ENCODE assay signal across 20 cellular contexts in the genomic region with DNA sequence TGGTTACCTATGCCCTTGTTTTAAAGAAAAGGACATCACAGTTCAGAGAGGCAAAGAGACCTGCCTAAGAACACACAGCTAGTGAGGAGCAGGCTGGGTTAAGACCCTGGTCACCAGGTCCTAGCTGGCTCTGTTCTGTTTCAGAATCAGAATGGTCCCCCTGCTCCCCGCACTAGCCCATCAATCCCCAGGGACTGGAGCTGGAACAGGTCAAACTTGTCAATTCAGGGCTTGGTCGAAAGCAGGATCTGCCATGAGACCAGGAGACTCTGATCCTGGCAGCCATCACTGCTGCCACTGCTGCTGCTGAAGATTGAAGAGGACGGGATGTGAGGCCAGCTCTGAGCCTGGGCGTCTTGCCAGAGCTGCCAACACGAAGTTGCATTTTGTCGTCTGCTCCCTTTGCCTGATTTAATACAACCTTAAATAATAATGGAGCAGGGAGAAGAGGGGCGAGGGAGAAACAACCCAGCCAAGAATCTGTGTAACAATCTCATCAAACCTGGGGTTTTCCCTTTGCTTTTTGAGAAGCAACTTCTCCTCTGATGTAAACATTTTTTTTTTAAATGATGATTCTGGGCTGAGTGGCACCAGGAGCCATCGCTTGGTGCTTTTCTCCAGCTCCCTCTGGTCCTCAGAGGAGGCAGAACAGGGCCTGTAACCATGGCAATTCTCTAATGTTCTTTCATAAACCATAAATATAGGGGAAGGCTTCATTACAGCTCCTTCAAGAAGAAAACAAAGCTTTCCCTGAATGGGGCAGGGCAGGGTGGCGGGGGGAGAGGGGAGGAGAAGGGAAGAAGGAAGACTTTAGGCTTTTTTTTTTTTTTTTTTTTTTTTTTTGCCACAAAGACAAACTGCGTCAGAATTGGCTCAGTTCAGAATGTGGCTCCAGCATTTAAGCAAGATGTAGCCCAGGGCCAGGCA.
DNase-seq lines count a peak whose midpoint lies in the region; ATAC-seq and TF ChIP-seq lines count a peak whose summit lies in the region.
"Had no signal": no experiment of that assay in that cellular context is flagged by ENCODE, and none has a peak within 500 bp of the region (broad histone marks: within the 10 kb centered on the region; RNA-seq: fewer than 3 reads in every experiment).

No MANE protein-coding gene starts in this region.

- no peak overlapping the region for H3K4me3 Mint-ChIP-seq in activated CD8-positive, alpha-beta T cell treated with anti-CD3 and anti-CD28 coated beads for 36 hours
- H3K4me3 Mint-ChIP-seq: stimulated activated memory B cell treated with anti-CD40 and anti-IgM and Interleukin-4, amounts not matched to agents 10 μg/mL and 1 μg/mL and 100 μg/mL, for 72 hours; type B pancreatic cell had no signal

- no peak for ATAC-seq in GM19023 (IDR thresholded peaks at IDR 0.05; ENCODE audit: unreplicated experiment)
- ATAC-seq in activated CD8-positive, alpha-beta T cell treated with anti-CD3 and anti-CD28 coated beads for 36 hours = no peak
- ATAC-seq: stimulated activated memory B cell treated with anti-CD40 and anti-IgM and Interleukin-4, amounts not matched to agents 10 μg/mL and 1 μg/mL and 100 μg/mL, for 72 hours had no signal

- no peak overlapping the region for H3K4me3 ChIP-seq in adrenal gland
- H3K4me3 ChIP-seq: BLaER1 treated with 17β-estradiol and CSF1 and Interleukin-3, amounts not matched to agents 10 nM and 100 nM; SJCRH30 had no signal

- TF ChIP-seq CTCF in adrenal gland (IDR thresholded peaks at IDR 0.05) = no peak
- TF ChIP-seq CTCF in activated CD8-positive, alpha-beta T cell treated with anti-CD3 and anti-CD28 coated beads for 36 hours (IDR thresholded peaks at IDR 0.05) = no peak

- H3K27ac ChIP-seq in adrenal gland = no peak overlapping the region
- H3K27ac ChIP-seq in temporal lobe (ENCODE audit: low read depth, low read length) = peak overlapping the region; percentile 80
- H3K27ac ChIP-seq: BLaER1 treated with 17β-estradiol and CSF1 and Interleukin-3, amounts not matched to agents 10 nM and 100 nM; SJCRH30 had no signal

- CTCF ChIA-PET in activated CD8-positive, alpha-beta T cell treated with anti-CD3 and anti-CD28 coated beads for 36 hours (lab: Charles Lee) = interaction anchor here (0.7 kb wide), 1 partner anchor 249 kb away, joined by 3 read pairs; no protein-coding TSS in a partner anchor

- intact Hi-C loops in adrenal gland (cut with DNase I) = no loop called here
- intact Hi-C loops in activated CD8-positive, alpha-beta T cell treated with anti-CD3 and anti-CD28 coated beads for 36 hours (cut with micrococcal nuclease) = no loop called here

- H3K9me3 ChIP-seq in adrenal gland (replicated peaks in 1 of 3) = no peaks in the 10 kb centered on the region
- H3K9me3 ChIP-seq: BLaER1 treated with 17β-estradiol and CSF1 and Interleukin-3, amounts not matched to agents 10 nM and 100 nM; SJCRH30 had no signal

- H3K9me3 Mint-ChIP-seq in activated CD8-positive, alpha-beta T cell treated with anti-CD3 and anti-CD28 coated beads for 36 hours = no peaks in the 10 kb centered on the region
- H3K9me3 Mint-ChIP-seq: stimulated activated memory B cell treated with anti-CD40 and anti-IgM and Interleukin-4, amounts not matched to agents 10 μg/mL and 1 μg/mL and 100 μg/mL, for 72 hours; type B pancreatic cell had no signal

- TF ChIP-seq POLR2A in adrenal gland (IDR thresholded peaks at IDR 0.05) = no peak

- H3K4me1 ChIP-seq in adrenal gland (replicated peaks in 1 of 2) = no peaks in the 10 kb centered on the region
- H3K4me1 ChIP-seq: BLaER1 treated with 17β-estradiol and CSF1 and Interleukin-3, amounts not matched to agents 10 nM and 100 nM; SJCRH30 had no signal

- H3K27me3 Mint-ChIP-seq in activated CD8-positive, alpha-beta T cell treated with anti-CD3 and anti-CD28 coated beads for 36 hours = peaks cover 3% of the 10 kb centered on the region

- H3K27me3 ChIP-seq in adrenal gland = peaks cover 3% of the 10 kb centered on the region
- H3K27me3 ChIP-seq: BLaER1 treated with 17β-estradiol and CSF1 and Interleukin-3, amounts not matched to agents 10 nM and 100 nM; SJCRH30 had no signal

- peak; percentile 3 for DNase-seq in DMS79 treated with DMSO at 0.1 percent for 48 hours (lab: John Stamatoyannopoulos, UW)
- no peak for DNase-seq in DMS79 (lab: John Stamatoyannopoulos, UW)
- DNase-seq in adrenal gland = peak; percentile 21 to 75 (median 45)
- peak in 37 of 51 donors; percentile 1 to 75 (median 34) for DNase-seq in hypothalamus (lab: John Stamatoyannopoulos, UW)
- DNase-seq in NCI-H1092 treated with DMSO at 0.1 percent for 48 hours (lab: John Stamatoyannopoulos, UW) = no peak
- DNase-seq in activated CD8-positive, alpha-beta T cell treated with anti-CD3 and anti-CD28 coated beads for 36 hours = no peak
- DNase-seq: 8988T; activated CD4-positive, CD25-positive, alpha-beta regulatory T cell treated with anti-CD3 and anti-CD28 coated beads, Interleukin-2, amount 50 U/mL, for 72 hours; activated effector memory CD4-positive, alpha-beta T cell treated with anti-CD3 and anti-CD28 coated beads, Interleukin-2, amount 50 U/mL, for 16 hours; amniotic stem cell; DMS53; H7; NCI-H1436; SJCRH30; stimulated activated CD4-positive, alpha-beta T cell treated with anti-CD3 and anti-CD28 coated beads, Interleukin-12 subunit alpha, Interleukin-12 subunit beta, amount 100 ng/mL, for 4 hours had no signal

- H3K4me1 Mint-ChIP-seq in activated CD8-positive, alpha-beta T cell treated with anti-CD3 and anti-CD28 coated beads for 36 hours (ENCODE audit: low read depth) = no peaks in the 10 kb centered on the region
- H3K4me1 Mint-ChIP-seq: stimulated activated memory B cell treated with anti-CD40 and anti-IgM and Interleukin-4, amounts not matched to agents 10 μg/mL and 1 μg/mL and 100 μg/mL, for 72 hours had no signal

- 33 to 39% (median 35%) methylated on average over 10 of the region's 10 CpGs for WGBS in adrenal gland, 4 donors

- H3K36me3 Mint-ChIP-seq in activated CD8-positive, alpha-beta T cell treated with anti-CD3 and anti-CD28 coated beads for 36 hours (ENCODE audit: low read depth) = no peaks in the 10 kb centered on the region
- H3K36me3 Mint-ChIP-seq: stimulated activated memory B cell treated with anti-CD40 and anti-IgM and Interleukin-4, amounts not matched to agents 10 μg/mL and 1 μg/mL and 100 μg/mL, for 72 hours; type B pancreatic cell had no signal

- H3K36me3 ChIP-seq in adrenal gland (replicated peaks in 1 of 2) = no peaks in the 10 kb centered on the region
- H3K36me3 ChIP-seq: BLaER1 treated with 17β-estradiol and CSF1 and Interleukin-3, amounts not matched to agents 10 nM and 100 nM; SJCRH30 had no signal

- POLR2A ChIA-PET in activated CD8-positive, alpha-beta T cell treated with anti-CD3 and anti-CD28 coated beads for 36 hours (lab: Charles Lee) = no interaction called here

- no peak overlapping the region for H3K27ac Mint-ChIP-seq in activated CD8-positive, alpha-beta T cell treated with anti-CD3 and anti-CD28 coated beads for 36 hours
- H3K27ac Mint-ChIP-seq: stimulated activated memory B cell treated with anti-CD40 and anti-IgM and Interleukin-4, amounts not matched to agents 10 μg/mL and 1 μg/mL and 100 μg/mL, for 72 hours; type B pancreatic cell had no signal

Comparison
In these comparisons a context has a peak if more than half of its experiments do, and no peak if none do; other contexts are left out.
1. DNase-seq: peak in DMS79 treated with DMSO at 0.1 percent for 48 hours (single experiment), adrenal gland (7 of 7) and hypothalamus (37 of 51); none in DMS79 (single experiment), NCI-H1092 treated with DMSO at 0.1 percent for 48 hours (single experiment) and activated CD8-positive, alpha-beta T cell treated with anti-CD3 and anti-CD28 coated beads for 36 hours (single experiment).